Comparison of ENCODE assay signal across 23 cellular contexts in genomic region chr1:97378596-97378995, GRCh38.
"Had no signal": no experiment of that assay in that cellular context is flagged by ENCODE, and none has a peak within 500 bp of the region (broad histone marks: within the 10 kb centered on the region; RNA-seq: fewer than 3 reads in every experiment).

No MANE protein-coding gene starts in this region.

- H3K4me3 Mint-ChIP-seq: activated CD4-positive, alpha-beta T cell treated with anti-CD3 and anti-CD28 coated beads, Interleukin-2, amount 10 ng/mL, durations not matched to agents 24 days and 14 days; activated naive CD4-positive, alpha-beta T cell treated with anti-CD3 and anti-CD28 coated beads, Interleukin-2, amount 50 U/mL, for 24 hours; T-cell had no signal

- DNase-seq: activated CD4-positive, alpha-beta T cell treated with anti-CD3 and anti-CD28 coated beads for 1 hour; activated CD4-positive, alpha-beta T cell treated with anti-CD3 and anti-CD28 coated beads, Interleukin-2, amount 10 ng/mL, durations not matched to agents 24 days and 14 days; activated CD4-positive, alpha-beta T cell treated with anti-CD3 and anti-CD28 coated beads, Interleukin-2, amount 50 U/mL, for 48 hours; activated CD8-positive, alpha-beta memory T cell treated with anti-CD3 and anti-CD28 coated beads for 24 hours; activated naive CD4-positive, alpha-beta T cell; activated T-cell treated with anti-CD3 and anti-CD28 coated beads for 4 hours; aorta; body of pancreas; central memory CD4-positive, alpha-beta T cell; Karpas-422; NCI-H1105 treated with DMSO at 0.1 percent for 48 hours; NCI-H1436 treated with DMSO at 0.1 percent for 48 hours; NCI-H187; NCI-H2081; NCI-H510A treated with DMSO at 0.1 percent for 48 hours; NCI-H69; NK-92 treated with Interleukin-12 subunit alpha and Interleukin-12 subunit beta, amount 100 ng/mL, for 24 hours; OCI-M1; T-cell; T-helper 2 cell had no signal

- ATAC-seq: body of pancreas, Panc1, Right ventricle myocardium inferior, T-cell had no signal

- H3K27ac Mint-ChIP-seq: activated CD4-positive, alpha-beta T cell treated with anti-CD3 and anti-CD28 coated beads, Interleukin-2, amount 10 ng/mL, durations not matched to agents 24 days and 14 days; activated naive CD4-positive, alpha-beta T cell treated with anti-CD3 and anti-CD28 coated beads, Interleukin-2, amount 50 U/mL, for 24 hours; T-cell had no signal

- H3K9me3 Mint-ChIP-seq: activated CD4-positive, alpha-beta T cell treated with anti-CD3 and anti-CD28 coated beads, Interleukin-2, amount 10 ng/mL, durations not matched to agents 24 days and 14 days; activated naive CD4-positive, alpha-beta T cell treated with anti-CD3 and anti-CD28 coated beads, Interleukin-2, amount 50 U/mL, for 24 hours; T-cell had no signal

- H3K27me3 Mint-ChIP-seq: activated CD4-positive, alpha-beta T cell treated with anti-CD3 and anti-CD28 coated beads, Interleukin-2, amount 10 ng/mL, durations not matched to agents 24 days and 14 days; activated naive CD4-positive, alpha-beta T cell treated with anti-CD3 and anti-CD28 coated beads, Interleukin-2, amount 50 U/mL, for 24 hours; T-cell had no signal

- H3K4me1 Mint-ChIP-seq: activated naive CD4-positive, alpha-beta T cell treated with anti-CD3 and anti-CD28 coated beads, Interleukin-2, amount 50 U/mL, for 24 hours had no signal
